13 cellular contexts compared by ENCODE assay signal in genomic region chrX:40587623-40588022, GRCh38. TPM values are rescaled to one million over a fixed set of nuclear protein-coding genes. Genes with fewer than 3 reads are reported as not detected.
"Had no signal": no experiment of that assay in that cellular context is flagged by ENCODE, and none has a peak within 500 bp of the region (broad histone marks: within the 10 kb centered on the region; RNA-seq: fewer than 3 reads in every experiment).

No MANE protein-coding gene starts in this region.

RNA-seq across cellular contexts. Expression of gene MPC1L, which starts 35.6 kb away (rescaled TPM):
- total RNA-seq: activated B cell treated with CpG ODN at 0.5 μM for 24 hours; activated CD4-positive, alpha-beta T cell treated with anti-CD3 and anti-CD28 coated beads, Interleukin-2, amount 10 ng/mL, durations not matched to agents 7 days and 5 days; activated CD8-positive, alpha-beta T cell treated with anti-CD3 and anti-CD28 coated beads, Interleukin-2, amount 10 ng/mL, durations not matched to agents 7 days and 5 days; activated naive CD8-positive, alpha-beta T cell treated with anti-CD3 and anti-CD28 coated beads for 36 hours; activated T-helper 2 cell treated with anti-CD3 and anti-CD28 coated beads, Interferon-gamma antibody, Interleukin-2, Interleukin-4, amounts not matched to agents 10 μg/mL and 5 μg/mL and 100 μg/mL, durations not matched to agents 14 hours and 24 hours and 36 hours; adrenal gland; bronchial epithelial cell; cerebellum; MCF 10A; OCI-LY7; PC-9; Right ventricle myocardium inferior; SK-MEL-5 had no signal
- polyA plus RNA-seq: adrenal gland had no signal
